In genomic region chr7:47083476-47084250, GRCh38 we compare ENCODE assay signal across 18 cellular contexts.
DNase-seq lines count a peak whose midpoint lies in the region; ATAC-seq, FAIRE-seq and TF ChIP-seq lines count a peak whose summit lies in the region.
"Had no signal": no experiment of that assay in that cellular context is flagged by ENCODE, and none has a peak within 500 bp of the region (broad histone marks: within the 10 kb centered on the region; RNA-seq: fewer than 3 reads in every experiment).

No MANE protein-coding gene starts in this region.

- H3K9me3 Mint-ChIP-seq in astrocyte (ENCODE audit: unreplicated experiment) (no peaks in the 10 kb centered on the region), nephron (peaks cover 12% of the 10 kb centered on the region)
- H3K9me3 Mint-ChIP-seq in naive thymus-derived CD8-positive, alpha-beta T cell, result no peaks in the 10 kb centered on the region
- H3K9me3 Mint-ChIP-seq: CD14-positive monocyte had no signal

- no peak overlapping the region for H3K9ac ChIP-seq in astrocyte (ENCODE audit: low read length)
- H3K9ac ChIP-seq: BLaER1 had no signal

- no peaks in the 10 kb centered on the region for H4K20me1 ChIP-seq in astrocyte (ENCODE audit: insufficient read depth, low read length)
- H4K20me1 ChIP-seq: BLaER1 had no signal

- no peak overlapping the region for H2AFZ ChIP-seq in astrocyte (ENCODE audit: low read depth, low read length)

- no peaks in the 10 kb centered on the region for H3K9me3 ChIP-seq in astrocyte (ENCODE audit: insufficient read depth, low read depth, low read length)
- H3K9me3 ChIP-seq: BLaER1, HAP-1 had no signal

- H3K4me3 Mint-ChIP-seq in astrocyte (ENCODE audit: unreplicated experiment) (no peak overlapping the region), nephron (no peak overlapping the region)
- no peak overlapping the region for H3K4me3 Mint-ChIP-seq in naive thymus-derived CD8-positive, alpha-beta T cell
- H3K4me3 Mint-ChIP-seq: CD14-positive monocyte; CD4-positive, alpha-beta memory T cell had no signal

- no peak overlapping the region for H3K27ac ChIP-seq in astrocyte (ENCODE audit: low read depth, low read length)
- H3K27ac ChIP-seq: 22Rv1, BLaER1 had no signal

- DNase-seq in astrocyte (ENCODE audit: low read depth) (no peak), urothelium cell line (ENCODE audit: low spot score) (no peak), RPMI8226 (no peak)
- DNase-seq in naive thymus-derived CD8-positive, alpha-beta T cell, result no peak
- DNase-seq: CD4-positive, alpha-beta memory T cell; DMS153; DMS79; GDM1 had no signal

- peaks cover 4% of the 10 kb centered on the region for H3K4me1 ChIP-seq in astrocyte (ENCODE audit: insufficient read depth, low read length)
- H3K4me1 ChIP-seq: HAP-1 had no signal

- H3K27ac Mint-ChIP-seq in astrocyte (ENCODE audit: unreplicated experiment), result no peak overlapping the region
- H3K27ac Mint-ChIP-seq in nephron, result peak overlapping the region in 2 of 3 experiments; percentile 20 to 46
- H3K27ac Mint-ChIP-seq in naive thymus-derived CD8-positive, alpha-beta T cell, result no peak overlapping the region
- H3K27ac Mint-ChIP-seq: CD4-positive, alpha-beta memory T cell had no signal

- H3K27me3 Mint-ChIP-seq in astrocyte (ENCODE audit: low read depth, unreplicated experiment), result no peaks in the 10 kb centered on the region
- peaks cover 3% of the 10 kb centered on the region for H3K27me3 Mint-ChIP-seq in nephron (ENCODE audit: low read depth)
- peaks cover 0 to 12% (median 8%) of the 10 kb centered on the region in 5 donors for H3K27me3 Mint-ChIP-seq in naive thymus-derived CD8-positive, alpha-beta T cell
- H3K27me3 Mint-ChIP-seq: CD4-positive, alpha-beta memory T cell had no signal

- POLR2A ChIA-PET in naive thymus-derived CD8-positive, alpha-beta T cell (lab: Charles Lee), result no interaction called here

- no peak overlapping the region for H3K4me2 ChIP-seq in astrocyte (ENCODE audit: low read length)
- H3K4me2 ChIP-seq: BLaER1 had no signal

- H3K4me1 Mint-ChIP-seq in astrocyte (ENCODE audit: low read depth, unreplicated experiment) (peaks cover 10% of the 10 kb centered on the region), nephron (peaks cover 22% of the 10 kb centered on the region)
- H3K4me1 Mint-ChIP-seq in naive thymus-derived CD8-positive, alpha-beta T cell, result no peaks in the 10 kb centered on the region
- H3K4me1 Mint-ChIP-seq: CD14-positive monocyte; CD4-positive, alpha-beta memory T cell had no signal

- H3K36me3 Mint-ChIP-seq in astrocyte (ENCODE audit: low read depth, unreplicated experiment) (no peaks in the 10 kb centered on the region), nephron (ENCODE audit: low read depth) (no peaks in the 10 kb centered on the region)
- no peaks in the 10 kb centered on the region for H3K36me3 Mint-ChIP-seq in naive thymus-derived CD8-positive, alpha-beta T cell
- H3K36me3 Mint-ChIP-seq: CD14-positive monocyte; CD4-positive, alpha-beta memory T cell had no signal

- FAIRE-seq in A204.1 (lab: Jason Lieb, UNC) (peak; percentile 51), astrocyte (lab: Jason Lieb, UNC) (peak; percentile 29), urothelium cell line (lab: Jason Lieb, UNC) (peak; percentile 74)
- FAIRE-seq: GM12892, GM18507, H1 had no signal

- H3K27me3 ChIP-seq in astrocyte (ENCODE audit: insufficient read depth, low read length), result no peaks in the 10 kb centered on the region
- H3K27me3 ChIP-seq: BLaER1 had no signal

- no peaks in the 10 kb centered on the region for H3K79me2 ChIP-seq in astrocyte (ENCODE audit: insufficient read depth, low read length)

- no peaks in the 10 kb centered on the region for H3K36me3 ChIP-seq in astrocyte (ENCODE audit: insufficient read depth, low read length)
- H3K36me3 ChIP-seq: BLaER1, HAP-1 had no signal

- no peak overlapping the region for H3K4me3 ChIP-seq in astrocyte (ENCODE audit: insufficient read depth, low read depth, low read length)
- H3K4me3 ChIP-seq: BLaER1, HAP-1 had no signal

- no peak for ATAC-seq in naive thymus-derived CD8-positive, alpha-beta T cell
- no peak for ATAC-seq in GM21825 (IDR thresholded peaks at IDR 0.05; ENCODE audit: unreplicated experiment)

- TF ChIP-seq CTCF in astrocyte (IDR thresholded peaks at IDR 0.05; ENCODE audit: insufficient read depth, low read depth, low read length) (no peak), nephron (IDR thresholded peaks at IDR 0.05; ENCODE audit: unreplicated experiment in 3 of 3) (no peak)

Comparison
In these comparisons a context has a peak if more than half of its experiments do, and no peak if none do; other contexts are left out.
1. H3K27ac Mint-ChIP-seq: peak in nephron (2 of 3); none in astrocyte (single experiment) and naive thymus-derived CD8-positive, alpha-beta T cell (0 of 10).